In the genomic region with DNA sequence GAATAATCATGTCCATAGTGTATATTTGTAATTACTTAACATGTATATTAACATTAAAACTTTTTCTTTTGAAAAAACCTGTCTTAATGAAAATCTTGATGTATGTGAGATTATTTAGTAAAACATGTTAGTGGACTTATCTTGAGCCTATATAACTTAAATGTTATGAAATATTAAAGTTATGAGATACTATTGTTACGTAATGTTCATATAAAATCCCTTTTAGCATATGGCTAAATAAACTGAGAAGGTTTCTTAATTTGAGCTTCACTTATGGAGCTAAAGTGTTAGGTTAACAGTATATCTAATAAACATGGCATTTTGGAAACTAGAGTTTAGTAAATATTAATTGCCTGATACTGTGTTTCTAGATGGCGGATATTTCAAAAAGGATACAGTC, we compare ENCODE assay signal across 20 cellular contexts.
"Had no signal": no experiment of that assay in that cellular context is flagged by ENCODE, and none has a peak within 500 bp of the region (broad histone marks: within the 10 kb centered on the region; RNA-seq: fewer than 3 reads in every experiment).

No MANE protein-coding gene starts in this region.

- H3K9me3 ChIP-seq: MG63, SJSA1 had no signal

- H3K4me3 ChIP-seq: MG63, SJSA1, SK-N-MC had no signal

- H3K27ac ChIP-seq: SJSA1, SK-N-MC had no signal

- ATAC-seq: T-cell had no signal

- H3K4me1 ChIP-seq: SJSA1 had no signal

- DNase-seq: Karpas-422, KG1, MG63, NCI-H1092 treated with DMSO at 0.1 percent for 48 hours, NCI-H1436, NCI-H187, NCI-H2029, NCI-H2107, NCI-H2227 treated with DMSO at 0.1 percent for 48 hours, NCI-H524, NCI-H526 treated with DMSO at 0.1 percent for 48 hours, NCI-H774, Right ventricle myocardium superior, RPMI8226, SIG-M5, SW 1271, T-cell had no signal

- H3K27me3 ChIP-seq: MG63, SJSA1 had no signal

- H3K36me3 ChIP-seq: MG63 had no signal

- FAIRE-seq: RCC 7860 had no signal
